Comparison of ENCODE assay signal across 8 cellular contexts in genomic region chr6:28105286-28105685, GRCh38. TPM values are rescaled to one million over a fixed set of nuclear protein-coding genes. Genes with fewer than 3 reads are reported as not detected.
DNase-seq lines count a peak whose midpoint lies in the region; ATAC-seq and TF ChIP-seq lines count a peak whose summit lies in the region.

No MANE protein-coding gene starts in this region.

- peaks cover 11% of the 10 kb centered on the region for H3K4me1 Mint-ChIP-seq in activated T-cell treated with anti-CD3 and anti-CD28 coated beads, Interleukin-2, amount 50 U/mL, for 24 hours (ENCODE audit: low read depth)
- H3K4me1 Mint-ChIP-seq in activated CD8-positive, alpha-beta T cell treated with anti-CD3 and anti-CD28 coated beads, Interleukin-2, amount 10 ng/mL, durations not matched to agents 7 days and 5 days (ENCODE audit: low read depth), result peaks cover 14% of the 10 kb centered on the region

- H3K27ac Mint-ChIP-seq in activated T-cell treated with anti-CD3 and anti-CD28 coated beads, Interleukin-2, amount 50 U/mL, for 24 hours, result peak overlapping the region; percentile 80
- H3K27ac Mint-ChIP-seq in activated CD8-positive, alpha-beta T cell treated with anti-CD3 and anti-CD28 coated beads, Interleukin-2, amount 10 ng/mL, durations not matched to agents 7 days and 5 days, result peak overlapping the region; percentile 86

- 25% methylated on average over 4 of the region's 4 CpGs for WGBS in hepatocyte (ENCODE audit: low lambda C conversion rate, missing lambda C conversion rate)

- no peaks in the 10 kb centered on the region for H3K9me2 ChIP-seq in hepatocyte (replicated peaks; ENCODE audit: insufficient read depth)

- POLR2A ChIA-PET in activated CD8-positive, alpha-beta T cell treated with anti-CD3 and anti-CD28 coated beads, Interleukin-2, amount 10 ng/mL, durations not matched to agents 7 days and 5 days (lab: Charles Lee), result interaction anchor here (0.6 to 1.9 kb wide), 9 partner anchors 16 to 908 kb away, joined by 3 to 6 read pairs (median 5); partner anchors contain the start of genes ZKSCAN4, ZKSCAN8 and ZSCAN16

- H3K9me3 ChIP-seq in hepatocyte (ENCODE audit: low read depth), result no peaks in the 10 kb centered on the region

- H3K4me3 ChIP-seq in hepatocyte, result peak overlapping the region; percentile 68
- H3K4me3 ChIP-seq in skin epidermis, result peak overlapping the region; percentile 45 to 68 (median 60)

- H4K20me1 ChIP-seq in hepatocyte (ENCODE audit: insufficient read depth, poor library complexity, severe bottlenecking), result no peaks in the 10 kb centered on the region

- H3K4me2 ChIP-seq in hepatocyte, result peak overlapping the region; percentile 87

- H3K27me3 ChIP-seq in hepatocyte, result no peaks in the 10 kb centered on the region

- H2AFZ ChIP-seq in hepatocyte, result peak overlapping the region; percentile 83

- CTCF ChIA-PET in activated CD8-positive, alpha-beta T cell treated with anti-CD3 and anti-CD28 coated beads, Interleukin-2, amount 10 ng/mL, durations not matched to agents 7 days and 5 days (lab: Charles Lee), result interaction anchor here (0.6 to 2.2 kb wide), 13 partner anchors 9 to 251 kb away, joined by 3 to 13 read pairs (median 3); partner anchors contain the start of genes ZKSCAN8, ZSCAN16 and ZSCAN26

- no peaks in the 10 kb centered on the region for H3K79me2 ChIP-seq in hepatocyte

- peaks cover 3% of the 10 kb centered on the region for H3K4me1 ChIP-seq in hepatocyte (ENCODE audit: insufficient read depth)

- H3K36me3 Mint-ChIP-seq in activated T-cell treated with anti-CD3 and anti-CD28 coated beads, Interleukin-2, amount 50 U/mL, for 24 hours (ENCODE audit: low read depth), result peaks cover 4% of the 10 kb centered on the region
- no peaks in the 10 kb centered on the region for H3K36me3 Mint-ChIP-seq in activated CD8-positive, alpha-beta T cell treated with anti-CD3 and anti-CD28 coated beads, Interleukin-2, amount 10 ng/mL, durations not matched to agents 7 days and 5 days (ENCODE audit: low read depth)

- H3K36me3 ChIP-seq in hepatocyte (replicated peaks; ENCODE audit: insufficient read depth, low read depth), result no peaks in the 10 kb centered on the region

- H3K4me3 Mint-ChIP-seq in activated T-cell treated with anti-CD3 and anti-CD28 coated beads, Interleukin-2, amount 50 U/mL, for 24 hours, result peak overlapping the region; percentile 86
- H3K4me3 Mint-ChIP-seq in activated CD8-positive, alpha-beta T cell treated with anti-CD3 and anti-CD28 coated beads, Interleukin-2, amount 10 ng/mL, durations not matched to agents 7 days and 5 days, result peak overlapping the region; percentile 82

- DNase-seq in activated T-cell treated with anti-CD3 and anti-CD28 coated beads, Interleukin-2, amount 50 U/mL, for 24 hours, result no peak
- no peak for DNase-seq in activated T-cell treated with anti-CD3 and anti-CD28 coated beads, Interleukin-2, amount 50 U/mL, for 1 hour
- DNase-seq in LHCN-M2 (ENCODE audit: low read depth) (peak; percentile 42), hepatocyte (ENCODE audit: low spot score) (peak; percentile 17), HPDE6-E6E7 (ENCODE audit: extremely low spot score) (no peak)
- no peak for DNase-seq in activated CD8-positive, alpha-beta T cell treated with anti-CD3 and anti-CD28 coated beads, Interleukin-2, amount 10 ng/mL, durations not matched to agents 7 days and 5 days
- no peak for DNase-seq in activated CD8-positive, alpha-beta memory T cell treated with anti-CD3 and anti-CD28 coated beads, Interleukin-2, amount 50 U/mL, for 48 hours

- no peaks in the 10 kb centered on the region for H3K9me3 Mint-ChIP-seq in activated T-cell treated with anti-CD3 and anti-CD28 coated beads, Interleukin-2, amount 50 U/mL, for 24 hours
- H3K9me3 Mint-ChIP-seq in activated CD8-positive, alpha-beta T cell treated with anti-CD3 and anti-CD28 coated beads, Interleukin-2, amount 10 ng/mL, durations not matched to agents 7 days and 5 days (ENCODE audit: insufficient read depth), result no peaks in the 10 kb centered on the region

- H3K27me3 Mint-ChIP-seq in activated T-cell treated with anti-CD3 and anti-CD28 coated beads, Interleukin-2, amount 50 U/mL, for 24 hours, result peaks cover 11% of the 10 kb centered on the region
- H3K27me3 Mint-ChIP-seq in activated CD8-positive, alpha-beta T cell treated with anti-CD3 and anti-CD28 coated beads, Interleukin-2, amount 10 ng/mL, durations not matched to agents 7 days and 5 days (ENCODE audit: low read depth), result peaks cover 26% of the 10 kb centered on the region

- H3K27ac ChIP-seq in hepatocyte (peak overlapping the region; percentile 89), skin epidermis (peak overlapping the region in 18 of 21 experiments; percentile 69 to 93 (median 85))

- ATAC-seq in activated CD8-positive, alpha-beta T cell treated with anti-CD3 and anti-CD28 coated beads, Interleukin-2, amount 10 ng/mL, durations not matched to agents 7 days and 5 days, result no peak

- no peak for TF ChIP-seq CTCF in hepatocyte (IDR thresholded peaks at IDR 0.05; ENCODE audit: poor library complexity)

RNA-seq across cellular contexts. Expression of gene ZSCAN16, which starts 19.1 kb away (rescaled TPM):
- total RNA-seq in LHCN-M2 (2014; rRNA removed) (1.0 and 2.2 TPM in 2 replicates), hepatocyte (4.1 and 4.3 TPM in 2 replicates)
- 1.1 TPM for polyA plus RNA-seq in LHCN-M2 (2012)
- total RNA-seq in activated CD8-positive, alpha-beta T cell treated with anti-CD3 and anti-CD28 coated beads, Interleukin-2, amount 10 ng/mL, durations not matched to agents 7 days and 5 days, result 1 to 10 TPM; 2.9 to 4.5 TPM
- polyA plus RNA-seq in hepatocyte, result 5.4 and 6.7 TPM in 2 replicates

RNA-seq across cellular contexts. Expression of gene ZNF165, which starts 24.9 kb away (rescaled TPM):
- 0.40 and 0.45 TPM in 2 replicates for total RNA-seq in LHCN-M2 (2014; rRNA removed)
- polyA plus RNA-seq in LHCN-M2 (2012), result 0.21 TPM
- total RNA-seq in activated CD8-positive, alpha-beta T cell treated with anti-CD3 and anti-CD28 coated beads, Interleukin-2, amount 10 ng/mL, durations not matched to agents 7 days and 5 days, result under 1 TPM; 0.84 to 0.97 TPM
- total RNA-seq in hepatocyte, result 6.5 and 9.4 TPM in 2 replicates
- 4.8 and 5.9 TPM in 2 replicates for polyA plus RNA-seq in hepatocyte

RNA-seq across cellular contexts. Expression of gene ZKSCAN8, which starts 36.4 kb away (rescaled TPM):
- total RNA-seq in LHCN-M2 (2014; rRNA removed) (12.6 and 15.0 TPM in 2 replicates), hepatocyte (18.2 and 21.2 TPM in 2 replicates)
- polyA plus RNA-seq in LHCN-M2 (2012), result 4.6 TPM
- 10 to 100 TPM; 17.6 to 18.7 TPM for total RNA-seq in activated CD8-positive, alpha-beta T cell treated with anti-CD3 and anti-CD28 coated beads, Interleukin-2, amount 10 ng/mL, durations not matched to agents 7 days and 5 days
- 3.2 and 4.1 TPM in 2 replicates for polyA plus RNA-seq in hepatocyte

Comparison
In these comparisons a context has a peak if more than half of its experiments do, and no peak if none do; other contexts are left out.
1. DNase-seq: peak in LHCN-M2 (single experiment) and hepatocyte (single experiment); none in activated T-cell treated with anti-CD3 and anti-CD28 coated beads, Interleukin-2, amount 50 U/mL, for 24 hours (single experiment), activated T-cell treated with anti-CD3 and anti-CD28 coated beads, Interleukin-2, amount 50 U/mL, for 1 hour (single experiment), activated CD8-positive, alpha-beta T cell treated with anti-CD3 and anti-CD28 coated beads, Interleukin-2, amount 10 ng/mL, durations not matched to agents 7 days and 5 days (single experiment), HPDE6-E6E7 (single experiment) and activated CD8-positive, alpha-beta memory T cell treated with anti-CD3 and anti-CD28 coated beads, Interleukin-2, amount 50 U/mL, for 48 hours (single experiment).